In genomic region chr9:116112236-116112635, GRCh38 we compare ENCODE assay signal across 14 cellular contexts. TPM values are rescaled to one million over a fixed set of nuclear protein-coding genes. Genes with fewer than 3 reads are reported as not detected.
DNase-seq lines count a peak whose midpoint lies in the region; ATAC-seq and TF ChIP-seq lines count a peak whose summit lies in the region.
"Had no signal": no experiment of that assay in that cellular context is flagged by ENCODE, and none has a peak within 500 bp of the region (broad histone marks: within the 10 kb centered on the region; RNA-seq: fewer than 3 reads in every experiment).

No MANE protein-coding gene starts in this region.

- no peaks in the 10 kb centered on the region for H3K4me1 Mint-ChIP-seq in GM23338

- H3F3A ChIP-seq in GM23338 (replicated peaks; ENCODE audit: low read depth) = no peaks in the 10 kb centered on the region

- H3K4me3 Mint-ChIP-seq in GM23338 = no peak overlapping the region
- H3K4me3 Mint-ChIP-seq: CD4-positive, alpha-beta T cell had no signal

- no peaks in the 10 kb centered on the region for H3K4me1 ChIP-seq in GM23338 (ENCODE audit: insufficient read depth)
- H3K4me1 ChIP-seq in hepatocyte (ENCODE audit: insufficient read depth) = no peaks in the 10 kb centered on the region
- H3K4me1 ChIP-seq: colonic mucosa had no signal

- H4K20me1 ChIP-seq in GM23338 (replicated peaks; ENCODE audit: insufficient read depth) = no peaks in the 10 kb centered on the region
- no peaks in the 10 kb centered on the region for H4K20me1 ChIP-seq in hepatocyte (ENCODE audit: insufficient read depth, poor library complexity, severe bottlenecking)

- peaks cover 2% of the 10 kb centered on the region for H3K27me3 Mint-ChIP-seq in GM23338 (ENCODE audit: insufficient read depth, low read depth, poor library complexity)
- H3K27me3 Mint-ChIP-seq: CD4-positive, alpha-beta T cell had no signal

- peak; percentile 41 for DNase-seq in A172 (ENCODE audit: low spot score)
- peak; percentile 29 for DNase-seq in GM23338 (ENCODE audit: low spot score)
- peak; percentile 32 for DNase-seq in RWPE1 (ENCODE audit: low spot score)
- DNase-seq in hepatocyte (ENCODE audit: low spot score) = no peak
- DNase-seq in stimulated activated CD4-positive, alpha-beta T cell treated with anti-CD3 and anti-CD28 coated beads, Interleukin-2, amount 100 ng/mL, for 48 hours = no peak
- no peak for DNase-seq in Ammon's horn (ENCODE audit: low spot score)
- no peak for DNase-seq in HCEC 1CT
- DNase-seq in NCI-H2171 treated with DMSO at 0.1 percent for 48 hours (lab: John Stamatoyannopoulos, UW) = no peak
- DNase-seq: CD4-positive, alpha-beta T cell; colonic mucosa; hypothalamus; NCI-H2107; SHP77 treated with DMSO at 0.1 percent for 48 hours had no signal

- ATAC-seq in GM23338 = no peak
- ATAC-seq: activated CD4-positive, CD25-positive, alpha-beta regulatory T cell treated with anti-CD3 and anti-CD28 coated beads, Interleukin-2, amount 50 U/mL, for 24 hours had no signal

- no peaks in the 10 kb centered on the region for H3K79me2 ChIP-seq in GM23338 (replicated peaks; ENCODE audit: insufficient read depth)
- H3K79me2 ChIP-seq in hepatocyte = no peaks in the 10 kb centered on the region

- H3K27ac ChIP-seq in GM23338 (ENCODE audit: low read depth) = no peak overlapping the region
- no peak overlapping the region for H3K27ac ChIP-seq in RWPE1
- no peak overlapping the region for H3K27ac ChIP-seq in hepatocyte
- H3K27ac ChIP-seq: colonic mucosa had no signal

- WGBS in hepatocyte (ENCODE audit: low lambda C conversion rate, missing lambda C conversion rate) = 97% methylated on average over 1 of the region's 1 CpG

- H3K4me3 ChIP-seq in GM23338 (no peak overlapping the region), hepatocyte (no peak overlapping the region)
- H3K4me3 ChIP-seq: colonic mucosa had no signal

- H3K27me3 ChIP-seq in GM23338 (ENCODE audit: insufficient read depth) = no peaks in the 10 kb centered on the region
- no peaks in the 10 kb centered on the region for H3K27me3 ChIP-seq in hepatocyte
- H3K27me3 ChIP-seq: colonic mucosa had no signal

- no peaks in the 10 kb centered on the region for H3K36me3 Mint-ChIP-seq in GM23338 (ENCODE audit: low read depth)

- no peaks in the 10 kb centered on the region for H3K9me3 Mint-ChIP-seq in GM23338

- no peaks in the 10 kb centered on the region for H3K9me3 ChIP-seq in hepatocyte (ENCODE audit: low read depth)
- H3K9me3 ChIP-seq: colonic mucosa had no signal

- H3K36me3 ChIP-seq in GM23338 (ENCODE audit: insufficient read depth) = no peaks in the 10 kb centered on the region
- no peaks in the 10 kb centered on the region for H3K36me3 ChIP-seq in hepatocyte (replicated peaks; ENCODE audit: insufficient read depth, low read depth)
- H3K36me3 ChIP-seq: colonic mucosa had no signal

- H3K4me2 ChIP-seq in GM23338 = no peak overlapping the region
- H3K4me2 ChIP-seq in hepatocyte = no peak overlapping the region

- H3K9me2 ChIP-seq in GM23338 (ENCODE audit: insufficient read depth) = no peaks in the 10 kb centered on the region
- H3K9me2 ChIP-seq in hepatocyte (replicated peaks; ENCODE audit: insufficient read depth) = no peaks in the 10 kb centered on the region

- H2AFZ ChIP-seq in GM23338 (no peak overlapping the region), hepatocyte (no peak overlapping the region)

- no peak overlapping the region for H3K27ac Mint-ChIP-seq in GM23338
- H3K27ac Mint-ChIP-seq: CD4-positive, alpha-beta T cell had no signal

- TF ChIP-seq CTCF in GM23338 (conservative IDR thresholded peaks at IDR 0.05; ENCODE audit: low read depth in 2 of 2) (peak in 1 of 2 experiments; percentile 70; a peak in 3 of 4 replicates), RWPE1 (conservative IDR thresholded peaks at IDR 0.05; ENCODE audit: low read depth) (peak; percentile 26; the same call in 1 of the 2 replicates), hepatocyte (IDR thresholded peaks at IDR 0.05; ENCODE audit: poor library complexity) (peak; percentile 13)

- CTCF ChIA-PET in RWPE1 (lab: Yijun Ruan, JAX) = no interaction called here

- POLR2A ChIA-PET in RWPE1 (lab: Yijun Ruan, JAX; ENCODE audit: low non-redundant PET) = no interaction called here

TF ChIP-seq in GM23338, 12 proteins besides CTCF, POLR2A, EP300 and RAD21 (continues in another document):
- no peak for TF ChIP-seq JUNB (IDR thresholded peaks at IDR 0.05; ENCODE audit: unreplicated experiment)
- TF ChIP-seq CREB1 (CRISPR knock-in tag; IDR thresholded peaks at IDR 0.05; ENCODE audit: low read depth) = no peak
- no peak for TF ChIP-seq EZH2 (IDR thresholded peaks at IDR 0.05; ENCODE audit: low read depth, unreplicated experiment)
- TF ChIP-seq ETS1 (IDR thresholded peaks at IDR 0.05) = no peak
- TF ChIP-seq REST (IDR thresholded peaks at IDR 0.05; ENCODE audit: unreplicated experiment) = no peak
- no peak for TF ChIP-seq EZH2phosphoT487 (IDR thresholded peaks at IDR 0.05; ENCODE audit: unreplicated experiment)
- TF ChIP-seq STAT1 (IDR thresholded peaks at IDR 0.05; ENCODE audit: unreplicated experiment) = no peak

RNA-seq across cellular contexts. Expression of gene PAPPA, which starts 41.4 kb away (rescaled TPM):
- 0.02 TPM in 1 of 2 replicates, not detected in the other for total RNA-seq in A172 (2014; rRNA removed; shearing (Covaris generic))
- total RNA-seq in GM23338 (2014; rRNA removed; shearing (Covaris generic)) = 0.31 and 0.38 TPM in 2 replicates
- polyA plus RNA-seq in GM23338 (2016; fragmentation: Nextera tagmentation; extraction: Ambion mirVana) (0.21 and 0.66 TPM in 2 replicates), hepatocyte (2.8 and 5.4 TPM in 2 replicates)
- total RNA-seq in hepatocyte = 8.9 and 12.3 TPM in 2 replicates

Comparison
In these comparisons a context has a peak if more than half of its experiments do, and no peak if none do; other contexts are left out.
1. DNase-seq: peak in A172 (single experiment), GM23338 (single experiment) and RWPE1 (single experiment); none in hepatocyte (single experiment), stimulated activated CD4-positive, alpha-beta T cell treated with anti-CD3 and anti-CD28 coated beads, Interleukin-2, amount 100 ng/mL, for 48 hours (0 of 2), Ammon's horn (single experiment), HCEC 1CT (single experiment) and NCI-H2171 treated with DMSO at 0.1 percent for 48 hours (single experiment).